10 cellular contexts compared by ENCODE assay signal in the genomic region with DNA sequence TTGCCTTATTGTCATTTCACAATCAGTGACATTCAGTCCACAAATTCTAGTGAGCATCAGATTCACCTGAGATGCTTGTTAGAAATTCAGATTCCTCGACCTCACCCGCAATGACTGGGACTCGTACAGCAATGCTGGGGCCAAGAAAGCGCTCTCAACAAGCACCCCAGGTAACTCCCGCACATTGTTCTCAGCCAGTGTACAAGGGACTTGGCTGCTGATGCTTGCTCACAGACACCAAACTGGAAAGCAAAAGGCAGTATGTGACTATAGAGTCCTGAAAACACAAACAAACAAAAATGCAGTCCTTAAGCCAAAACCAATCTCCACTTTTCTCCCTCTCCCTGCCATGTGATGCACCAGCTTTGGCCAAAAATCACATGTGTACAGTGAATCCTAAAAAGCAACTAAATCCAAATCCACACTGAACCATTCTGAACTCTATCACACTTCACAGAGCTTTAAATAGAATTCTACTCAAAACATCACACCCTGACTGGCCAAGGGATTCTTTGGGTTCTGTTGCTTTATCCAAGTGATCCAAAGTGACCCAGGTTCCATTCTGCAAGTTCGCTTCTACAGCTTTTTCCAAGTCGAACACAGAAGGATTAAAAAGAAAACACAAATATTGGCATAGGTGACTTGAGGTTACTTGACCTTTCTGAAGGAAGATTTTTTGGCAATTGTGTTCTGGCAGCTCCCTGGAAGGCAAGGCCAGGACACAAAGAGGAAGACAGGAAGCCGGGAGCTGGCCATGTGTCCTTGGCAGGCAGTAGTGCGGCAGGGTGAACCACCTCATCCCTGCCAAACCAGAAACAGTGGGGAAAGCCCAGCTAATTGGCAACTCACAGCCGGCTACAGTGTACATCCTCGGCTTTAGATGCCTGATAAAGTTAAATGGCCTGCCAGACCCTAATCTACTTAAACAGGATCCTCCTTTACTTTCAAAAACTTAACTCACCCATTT.
A peak's percentile ranks its signal among the peaks of the same experiment; 100 is the strongest.
DNase-seq lines count a peak whose midpoint lies in the region; ATAC-seq and TF ChIP-seq lines count a peak whose summit lies in the region.
"Had no signal": no experiment of that assay in that cellular context is flagged by ENCODE, and none has a peak within 500 bp of the region (broad histone marks: within the 10 kb centered on the region; RNA-seq: fewer than 3 reads in every experiment).

No MANE protein-coding gene starts in this region.

- H3K27ac ChIP-seq in osteoblast (ENCODE audit: low read depth, low read length) (peak overlapping the region; percentile 65), MM.1S (ENCODE audit: low read length) (no peak overlapping the region)

- H3K9me3 ChIP-seq in adipocyte (ENCODE audit: control insufficient read depth, low read length) (no peaks in the 10 kb centered on the region), osteoblast (ENCODE audit: low read depth, low read length) (no peaks in the 10 kb centered on the region), MM.1S (replicated peaks; ENCODE audit: insufficient read depth, low read length) (no peaks in the 10 kb centered on the region)

- H3K4me3 ChIP-seq in adipocyte (ENCODE audit: low read length) (peak overlapping the region; percentile 47), osteoblast (ENCODE audit: insufficient read depth, low read length) (no peak overlapping the region), MM.1S (ENCODE audit: low read length) (no peak overlapping the region)

- H3K4me1 ChIP-seq in adipocyte (ENCODE audit: control insufficient read depth, insufficient read depth, low read length) (peaks cover 38% of the 10 kb centered on the region), osteoblast (ENCODE audit: insufficient read depth, low read length) (peaks cover 37% of the 10 kb centered on the region), MM.1S (ENCODE audit: low read length) (no peaks in the 10 kb centered on the region)

- no peaks in the 10 kb centered on the region for H3K36me3 Mint-ChIP-seq in activated naive CD8-positive, alpha-beta T cell treated with anti-CD3 and anti-CD28 coated beads, Interleukin-2, amount 50 U/mL, for 24 hours (ENCODE audit: low read depth)
- H3K36me3 Mint-ChIP-seq: activated naive CD4-positive, alpha-beta T cell treated with anti-CD3 and anti-CD28 coated beads, Interleukin-2, amount 10 ng/mL, durations not matched to agents 7 days and 5 days had no signal

- peak; percentile 63 for DNase-seq in DMS 273 (lab: John Stamatoyannopoulos, UW; ENCODE audit: unreplicated experiment)
- no peak for DNase-seq in adipocyte (ENCODE audit: low read depth)
- peak in 39 of 42 donors; percentile 13 to 76 (median 45) for DNase-seq in head of caudate nucleus
- DNase-seq in osteoblast (ENCODE audit: insufficient read length, low spot score, missing footprints), result peak; percentile 85
- DNase-seq in MM.1S, result no peak
- no peak for DNase-seq in DMS53 treated with DMSO at 0.1 percent for 48 hours (lab: John Stamatoyannopoulos, UW; ENCODE audit: unreplicated experiment)
- DNase-seq in activated naive CD8-positive, alpha-beta T cell treated with anti-CD3 and anti-CD28 coated beads, Interleukin-2, amount 50 U/mL, for 24 hours, result no peak
- DNase-seq: activated naive CD4-positive, alpha-beta T cell treated with anti-CD3 and anti-CD28 coated beads, Interleukin-2, amount 10 ng/mL, durations not matched to agents 7 days and 5 days; kidney glomerular epithelial cell had no signal

- H3K36me3 ChIP-seq in adipocyte (ENCODE audit: control insufficient read depth, insufficient read depth, low read length, severe bottlenecking) (no peaks in the 10 kb centered on the region), osteoblast (ENCODE audit: insufficient read depth, low read length) (no peaks in the 10 kb centered on the region), MM.1S (replicated peaks; ENCODE audit: insufficient read depth, low read length) (no peaks in the 10 kb centered on the region)

- peaks cover 14% of the 10 kb centered on the region for H3K9me3 Mint-ChIP-seq in activated naive CD8-positive, alpha-beta T cell treated with anti-CD3 and anti-CD28 coated beads, Interleukin-2, amount 50 U/mL, for 24 hours
- H3K9me3 Mint-ChIP-seq: activated naive CD4-positive, alpha-beta T cell treated with anti-CD3 and anti-CD28 coated beads, Interleukin-2, amount 10 ng/mL, durations not matched to agents 7 days and 5 days had no signal

- intact Hi-C loops in head of caudate nucleus (cut with DNase I), result no loop called here

- TF ChIP-seq CTCF in osteoblast (IDR thresholded peaks at IDR 0.05; ENCODE audit: extremely low read depth, low read depth, low read length) (no peak), MM.1S (IDR thresholded peaks at IDR 0.05; ENCODE audit: low read length) (no peak)

- no peaks in the 10 kb centered on the region for H3K4me1 Mint-ChIP-seq in activated naive CD8-positive, alpha-beta T cell treated with anti-CD3 and anti-CD28 coated beads, Interleukin-2, amount 50 U/mL, for 24 hours
- H3K4me1 Mint-ChIP-seq: activated naive CD4-positive, alpha-beta T cell treated with anti-CD3 and anti-CD28 coated beads, Interleukin-2, amount 10 ng/mL, durations not matched to agents 7 days and 5 days had no signal

- H3K9me2 ChIP-seq in MM.1S (replicated peaks; ENCODE audit: insufficient read depth, low read length), result no peaks in the 10 kb centered on the region

- H3K4me3 Mint-ChIP-seq in activated naive CD8-positive, alpha-beta T cell treated with anti-CD3 and anti-CD28 coated beads, Interleukin-2, amount 50 U/mL, for 24 hours, result no peak overlapping the region
- H3K4me3 Mint-ChIP-seq: activated naive CD4-positive, alpha-beta T cell treated with anti-CD3 and anti-CD28 coated beads, Interleukin-2, amount 10 ng/mL, durations not matched to agents 7 days and 5 days had no signal

- no peak for ATAC-seq in GM21717 (IDR thresholded peaks at IDR 0.05; ENCODE audit: unreplicated experiment)
- ATAC-seq in activated naive CD8-positive, alpha-beta T cell treated with anti-CD3 and anti-CD28 coated beads, Interleukin-2, amount 50 U/mL, for 24 hours, result no peak

- no peak overlapping the region for H3K9ac ChIP-seq in adipocyte (ENCODE audit: low read length)
- no peak overlapping the region for H3K9ac ChIP-seq in MM.1S (ENCODE audit: low read length)

- peaks cover 1% of the 10 kb centered on the region for H3K27me3 Mint-ChIP-seq in activated naive CD8-positive, alpha-beta T cell treated with anti-CD3 and anti-CD28 coated beads, Interleukin-2, amount 50 U/mL, for 24 hours
- H3K27me3 Mint-ChIP-seq: activated naive CD4-positive, alpha-beta T cell treated with anti-CD3 and anti-CD28 coated beads, Interleukin-2, amount 10 ng/mL, durations not matched to agents 7 days and 5 days had no signal

- no peak overlapping the region for H3K27ac Mint-ChIP-seq in activated naive CD8-positive, alpha-beta T cell treated with anti-CD3 and anti-CD28 coated beads, Interleukin-2, amount 50 U/mL, for 24 hours
- H3K27ac Mint-ChIP-seq: activated naive CD4-positive, alpha-beta T cell treated with anti-CD3 and anti-CD28 coated beads, Interleukin-2, amount 10 ng/mL, durations not matched to agents 7 days and 5 days had no signal

- peak overlapping the region; percentile 45 for H3K4me2 ChIP-seq in osteoblast (ENCODE audit: insufficient read depth, low read length)
- no peak overlapping the region for H3K4me2 ChIP-seq in MM.1S (ENCODE audit: low read depth, low read length)

- H2AFZ ChIP-seq in osteoblast (ENCODE audit: low read length), result peak overlapping the region; percentile 28
- no peak overlapping the region for H2AFZ ChIP-seq in MM.1S (ENCODE audit: low read length)

- H4K20me1 ChIP-seq in osteoblast (ENCODE audit: insufficient read depth, low read length) (no peaks in the 10 kb centered on the region), MM.1S (ENCODE audit: insufficient read depth, low read length) (no peaks in the 10 kb centered on the region)

- H3K27me3 ChIP-seq in adipocyte (replicated peaks; ENCODE audit: control insufficient read depth, insufficient read depth, low read length), result no peaks in the 10 kb centered on the region
- H3K27me3 ChIP-seq in osteoblast (ENCODE audit: insufficient read depth, low read length), result no peaks in the 10 kb centered on the region
- H3K27me3 ChIP-seq in MM.1S (replicated peaks; ENCODE audit: insufficient read depth, low read length), result no peaks in the 10 kb centered on the region

- no peaks in the 10 kb centered on the region for H3F3A ChIP-seq in MM.1S (ENCODE audit: insufficient read depth, low read length)

- H3K79me2 ChIP-seq in osteoblast (ENCODE audit: insufficient read depth, low read length) (peaks cover 44% of the 10 kb centered on the region), MM.1S (ENCODE audit: low read length) (no peaks in the 10 kb centered on the region)

Comparison
In these comparisons a context has a peak if more than half of its experiments do, and no peak if none do; other contexts are left out.
1. DNase-seq: peak in DMS 273 (single experiment), head of caudate nucleus (39 of 42) and osteoblast (single experiment); none in adipocyte (single experiment), MM.1S (single experiment), DMS53 treated with DMSO at 0.1 percent for 48 hours (single experiment) and activated naive CD8-positive, alpha-beta T cell treated with anti-CD3 and anti-CD28 coated beads, Interleukin-2, amount 50 U/mL, for 24 hours (single experiment).